ENCODE assay signal across 8 cellular contexts in genomic region chr13:46295531-46296464, GRCh38.
DNase-seq lines count a peak whose midpoint lies in the region; ATAC-seq and TF ChIP-seq lines count a peak whose summit lies in the region.

No MANE protein-coding gene starts in this region.

- H3K9me3 ChIP-seq in left lung: no peaks in the 10 kb centered on the region

- in situ Hi-C loops in astrocyte of the cerebellum (cut with HindIII; ENCODE audit: low sequenced_read_pairs): no loop called here

- H3K27ac ChIP-seq in left lung: peak overlapping the region; percentile 46 to 87

- TF ChIP-seq CTCF in astrocyte of the cerebellum (IDR thresholded peaks at IDR 0.05; ENCODE audit: low read depth, low read length, missing control alignments): no peak
- no peak for TF ChIP-seq CTCF in left lung (IDR thresholded peaks at IDR 0.05)
- no peak for TF ChIP-seq CTCF in nephron progenitor cell (IDR thresholded peaks at IDR 0.05)

- peaks cover 16 to 37% of the 10 kb centered on the region in 2 donors for H3K4me1 ChIP-seq in left lung

- no peaks in the 10 kb centered on the region for H3K27me3 ChIP-seq in left lung

- H3K4me3 ChIP-seq in astrocyte of the cerebellum (ENCODE audit: low read depth, low read length): no peak overlapping the region
- no peak overlapping the region for H3K4me3 ChIP-seq in left lung

- peak overlapping the region; percentile 60 to 68 for H3K4me3 Mint-ChIP-seq in stimulated activated naive B cell treated with anti-CD40 and anti-IgM and Interleukin-4, amounts not matched to agents 10 μg/mL and 1 μg/mL and 100 μg/mL, for 72 hours
- no peak overlapping the region for H3K4me3 Mint-ChIP-seq in nephron progenitor cell

- no peaks in the 10 kb centered on the region for H3K36me3 Mint-ChIP-seq in stimulated activated naive B cell treated with anti-CD40 and anti-IgM and Interleukin-4, amounts not matched to agents 10 μg/mL and 1 μg/mL and 100 μg/mL, for 72 hours
- H3K36me3 Mint-ChIP-seq in nephron progenitor cell (ENCODE audit: low read depth): no peaks in the 10 kb centered on the region

- peaks cover 18 to 22% of the 10 kb centered on the region in 2 donors for H3K4me1 Mint-ChIP-seq in stimulated activated naive B cell treated with anti-CD40 and anti-IgM and Interleukin-4, amounts not matched to agents 10 μg/mL and 1 μg/mL and 100 μg/mL, for 72 hours
- H3K4me1 Mint-ChIP-seq in nephron progenitor cell: no peaks in the 10 kb centered on the region

- ATAC-seq in HG02884 (IDR thresholded peaks at IDR 0.05; ENCODE audit: unreplicated experiment) (peak; percentile 67), left lung (peak; percentile 73)
- peak; percentile 90 to 91 for ATAC-seq in stimulated activated naive B cell treated with anti-CD40 and anti-IgM and Interleukin-4, amounts not matched to agents 10 μg/mL and 1 μg/mL and 100 μg/mL, for 72 hours (replicated peaks)

- DNase-seq in GF-D8 (lab: John Stamatoyannopoulos, UW) (peak; percentile 100), SKM-1 (lab: John Stamatoyannopoulos, UW; ENCODE audit: unreplicated experiment) (peak; percentile 95), astrocyte of the cerebellum (ENCODE audit: low read depth) (peak; percentile 92), left lung (peak in 1 of 2 donors; percentile 43), nephron progenitor cell (no peak), DMS53 treated with DMSO at 0.1 percent for 48 hours (lab: John Stamatoyannopoulos, UW; ENCODE audit: unreplicated experiment) (no peak)
- peak; percentile 31 for DNase-seq in stimulated activated naive B cell treated with anti-CD40 and anti-IgM and Interleukin-4, amounts not matched to agents 10 μg/mL and 1 μg/mL and 100 μg/mL, for 72 hours

- H3K27ac Mint-ChIP-seq in stimulated activated naive B cell treated with anti-CD40 and anti-IgM and Interleukin-4, amounts not matched to agents 10 μg/mL and 1 μg/mL and 100 μg/mL, for 72 hours: peak overlapping the region; percentile 90
- H3K27ac Mint-ChIP-seq in nephron progenitor cell: no peak overlapping the region

- no peaks in the 10 kb centered on the region for H3K27me3 Mint-ChIP-seq in stimulated activated naive B cell treated with anti-CD40 and anti-IgM and Interleukin-4, amounts not matched to agents 10 μg/mL and 1 μg/mL and 100 μg/mL, for 72 hours
- peaks cover 2% of the 10 kb centered on the region for H3K27me3 Mint-ChIP-seq in nephron progenitor cell (ENCODE audit: low read depth, poor library complexity)

- intact Hi-C loops in left lung (cut with DNase I): no loop called here

- peaks cover 0 to 2% of the 10 kb centered on the region in 2 donors for H3K9me3 Mint-ChIP-seq in stimulated activated naive B cell treated with anti-CD40 and anti-IgM and Interleukin-4, amounts not matched to agents 10 μg/mL and 1 μg/mL and 100 μg/mL, for 72 hours
- peaks cover 25% of the 10 kb centered on the region for H3K9me3 Mint-ChIP-seq in nephron progenitor cell

- H3K36me3 ChIP-seq in left lung: no peaks in the 10 kb centered on the region

Comparison
In these comparisons a context has a peak if more than half of its experiments do, and no peak if none do; other contexts are left out.
1. DNase-seq: peak in GF-D8 (single experiment), SKM-1 (single experiment), astrocyte of the cerebellum (single experiment) and stimulated activated naive B cell treated with anti-CD40 and anti-IgM and Interleukin-4, amounts not matched to agents 10 μg/mL and 1 μg/mL and 100 μg/mL, for 72 hours (single experiment); none in nephron progenitor cell (single experiment) and DMS53 treated with DMSO at 0.1 percent for 48 hours (single experiment).
2. Peak in every context shown above with its lines, with median percentiles within 50 percentile points of each other: ATAC-seq.